ENCODE assay signal across 12 cellular contexts in genomic region chr5:76718381-76718832, GRCh38. TPM values are rescaled to one million over a fixed set of nuclear protein-coding genes. Genes with fewer than 3 reads are reported as not detected.
DNase-seq lines count a peak whose midpoint lies in the region; ATAC-seq and TF ChIP-seq lines count a peak whose summit lies in the region.
"Had no signal": no experiment of that assay in that cellular context is flagged by ENCODE, and none has a peak within 500 bp of the region (broad histone marks: within the 10 kb centered on the region; RNA-seq: fewer than 3 reads in every experiment).

No MANE protein-coding gene starts in this region.

- peaks cover 12 to 68% of the 10 kb centered on the region in 2 experiments for H3K79me1 ChIP-seq in IMR-90 (ENCODE audit: low read depth in 1 of 2, low read length in 2 of 2)

- no peak overlapping the region for H3K27ac ChIP-seq in CD4-positive, alpha-beta memory T cell (ENCODE audit: low read depth, low read length)
- peak overlapping the region; percentile 68 for H3K27ac ChIP-seq in IMR-90 (ENCODE audit: insufficient read depth, low read length)
- no peak overlapping the region for H3K27ac ChIP-seq in neural cell (ENCODE audit: low read length)
- H3K27ac ChIP-seq in gastroesophageal sphincter, result no peak overlapping the region
- no peak overlapping the region for H3K27ac ChIP-seq in tibial nerve

- H2AK9ac ChIP-seq in IMR-90 (replicated peaks; ENCODE audit: low read depth, low read length, poor library complexity), result peak overlapping the region; percentile 10

- POLR2A ChIA-PET in CD4-positive, alpha-beta memory T cell (lab: Charles Lee; ENCODE audit: partially characterized antibody), result interaction anchor here (0.9 to 5.0 kb wide), 4 partner anchors 14 to 56 kb away, joined by 3 to 41 read pairs (median 5); no protein-coding TSS in a partner anchor
- POLR2A ChIA-PET in IMR-90 (lab: Charles Lee; ENCODE audit: unreplicated experiment), result interaction anchor here (0.6 kb wide), 1 partner anchor 313 kb away, joined by 3 read pairs; no protein-coding TSS in a partner anchor

- peaks cover 46% of the 10 kb centered on the region for H3K79me2 ChIP-seq in neural cell (replicated peaks; ENCODE audit: insufficient read depth, low read length)

- peak overlapping the region in 1 of 7 donors; percentile 41 for H3K27ac Mint-ChIP-seq in CD4-positive, alpha-beta memory T cell

- H2BK15ac ChIP-seq in IMR-90 (ENCODE audit: low read depth, low read length), result 0 out of 3 replicates have a peak overlapping the region, but pooled peaks have one; percentile 93

- H3K27me3 ChIP-seq in CD4-positive, alpha-beta memory T cell (ENCODE audit: insufficient read depth, low read length), result no peaks in the 10 kb centered on the region
- H3K27me3 ChIP-seq in IMR-90 (ENCODE audit: control insufficient read depth, insufficient read depth, low read length) (no peaks in the 10 kb centered on the region), neural cell (ENCODE audit: insufficient read depth, low read depth, low read length) (peaks cover 18% of the 10 kb centered on the region), gastroesophageal sphincter (peaks cover 34% of the 10 kb centered on the region), tibial nerve (peaks cover 0 to 20% of the 10 kb centered on the region in 2 donors)

- no CpG with 5 or more reads among the region's 5 CpGs for WGBS in IMR-90 (ENCODE audit: extremely low coverage in 2 of 2, insufficient read length in 1 of 2), 2 experiments
- 60 to 66% methylated on average over 1 to 5 of the region's 5 CpGs for WGBS in gastroesophageal sphincter (ENCODE audit: low coverage in 1 of 2), 2 donors
- WGBS in tibial nerve, 2 donors, result 82 to 91% methylated on average over 5 of the region's 5 CpGs

- H3K27me3 Mint-ChIP-seq in CD4-positive, alpha-beta memory T cell, result peaks cover 0 to 7% of the 10 kb centered on the region in 2 donors

- H3K23ac ChIP-seq in IMR-90 (ENCODE audit: low read depth, low read length), result peak overlapping the region; percentile 98

- H3K9me1 ChIP-seq in IMR-90 (ENCODE audit: insufficient read depth, low read length), result peaks cover 26% of the 10 kb centered on the region

- H3K36me3 ChIP-seq in CD4-positive, alpha-beta memory T cell (ENCODE audit: insufficient read depth, low read length), result no peaks in the 10 kb centered on the region
- H3K36me3 ChIP-seq in IMR-90 (ENCODE audit: control insufficient read depth, insufficient read depth, low read length) (peaks cover 9% of the 10 kb centered on the region), neural cell (ENCODE audit: insufficient read depth, low read length) (peaks cover 5% of the 10 kb centered on the region), gastroesophageal sphincter (no peaks in the 10 kb centered on the region), tibial nerve (no peaks in the 10 kb centered on the region)

- H4K91ac ChIP-seq in IMR-90 (ENCODE audit: insufficient read depth, low read depth, low read length), result peak overlapping the region; percentile 35

- peak overlapping the region; percentile 4; the same call in 1 of the 2 replicates for H2BK20ac ChIP-seq in IMR-90 (ENCODE audit: low read depth, low read length)

- peak overlapping the region; percentile 93 for H3K4ac ChIP-seq in IMR-90 (ENCODE audit: low read depth, low read length)

- peak overlapping the region; percentile 72 for H3K18ac ChIP-seq in IMR-90 (ENCODE audit: low read depth, low read length)

- no peak for DNase-seq in CD4-positive, alpha-beta memory T cell
- DNase-seq in IMR-90 (peak; percentile 62), dermis microvascular lymphatic vessel endothelial cell (ENCODE audit: low read depth in 2 of 2) (peak; percentile 93 to 96), GM13976 (ENCODE audit: low spot score) (no peak), DMS79 (lab: John Stamatoyannopoulos, UW) (no peak), tibial nerve (ENCODE audit: low spot score in 2 of 2) (no peak)
- DNase-seq: activated CD4-positive, alpha-beta T cell treated with anti-CD3 and anti-CD28 coated beads for 48 hours; activated effector memory CD4-positive, alpha-beta T cell treated with Interleukin-2 at 50 U/mL for 16 hours; CD4-positive, CD25-positive, alpha-beta regulatory T cell; posterior cingulate gyrus had no signal

- no peaks in the 10 kb centered on the region for H3F3A ChIP-seq in neural cell (ENCODE audit: insufficient read depth, low read length, poor library complexity, severe bottlenecking)

- TF ChIP-seq EP300 in neural cell (conservative IDR thresholded peaks at IDR 0.05; ENCODE audit: poor library complexity, severe bottlenecking) (no peak), gastroesophageal sphincter (IDR thresholded peaks at IDR 0.05) (no peak), tibial nerve (IDR thresholded peaks at IDR 0.05) (no peak)

- dilution Hi-C loops in IMR-90 (cut with HindIII; ENCODE audit: low sequenced_read_pairs, unreplicated experiment), result no loop called here

- ATAC-seq in IMR-90 (ENCODE audit: low read depth), result no peak; the same call in 1 of the 2 replicates
- no peak for ATAC-seq in gastroesophageal sphincter

- H3K9me3 ChIP-seq in CD4-positive, alpha-beta memory T cell (ENCODE audit: control insufficient read depth in 1 of 2, low read length in 2 of 2), result no peaks in the 10 kb centered on the region
- H3K9me3 ChIP-seq in IMR-90 (ENCODE audit: control insufficient read depth, insufficient read depth, low read length) (no peaks in the 10 kb centered on the region), neural cell (ENCODE audit: low read length) (no peaks in the 10 kb centered on the region), gastroesophageal sphincter (no peaks in the 10 kb centered on the region), tibial nerve (no peaks in the 10 kb centered on the region)

- no peak for TF ChIP-seq RAD21 in IMR-90 (IDR thresholded peaks at IDR 0.05; ENCODE audit: low read length)
- TF ChIP-seq RAD21 in neural cell (conservative IDR thresholded peaks at IDR 0.05), result no peak

- CTCF ChIA-PET in CD4-positive, alpha-beta memory T cell (lab: Charles Lee; ENCODE audit: partially characterized antibody), result interaction anchor here (1.4 to 7.1 kb wide), 3 partner anchors 20 to 57 kb away, joined by 4 to 95 read pairs (median 40); no protein-coding TSS in a partner anchor
- CTCF ChIA-PET in IMR-90 (lab: Yijun Ruan, JAX), result interaction anchor here (1.0 to 1.2 kb wide), 2 partner anchors 56 kb away, joined by 3 to 4 read pairs; no protein-coding TSS in a partner anchor

- no peaks in the 10 kb centered on the region for H3K9me2 ChIP-seq in neural cell (ENCODE audit: insufficient read depth, low read length)

- no TSS peak for BruUV-seq in IMR-90 (replicated peaks; lab: Mats Ljungman, UMichigan)

- TF ChIP-seq CTCF in IMR-90 (conservative IDR thresholded peaks at IDR 0.05; ENCODE audit: low read depth, low read length) (no peak), neural cell (IDR thresholded peaks at IDR 0.05; ENCODE audit: poor library complexity, severe bottlenecking) (no peak), gastroesophageal sphincter (IDR thresholded peaks at IDR 0.05) (no peak), GM13976 (IDR thresholded peaks at IDR 0.05; ENCODE audit: borderline replicate concordance, control extremely low read depth, extremely low read depth, insufficient read depth, missing control alignments) (no peak), tibial nerve (IDR thresholded peaks at IDR 0.05) (no peak)

- intact Hi-C loops in CD4-positive, alpha-beta memory T cell (cut with micrococcal nuclease), result no loop called here
- intact Hi-C loops in IMR-90 (cut with micrococcal nuclease), result loop anchor here (5.0 kb wide), 5 partner anchors 76 to 314 kb away; partner anchors contain the start of genes AGGF1 and F2RL2

- peaks cover 11 to 45% (median 24%) of the 10 kb centered on the region in 4 donors for H3K4me1 Mint-ChIP-seq in CD4-positive, alpha-beta memory T cell

- H3K56ac ChIP-seq in IMR-90 (ENCODE audit: extremely low read depth, insufficient read depth, low read length), result no peak overlapping the region

- H3K4me2 ChIP-seq in IMR-90 (ENCODE audit: low read depth, low read length) (peak overlapping the region; percentile 89), neural cell (ENCODE audit: low read length) (peak overlapping the region; percentile 81)

- no peaks in the 10 kb centered on the region for H3K9me3 Mint-ChIP-seq in CD4-positive, alpha-beta memory T cell

- no peaks in the 10 kb centered on the region for H3K36me3 Mint-ChIP-seq in CD4-positive, alpha-beta memory T cell
- H3K36me3 Mint-ChIP-seq: CD4-positive, CD25-positive, alpha-beta regulatory T cell had no signal

- H4K20me1 ChIP-seq in IMR-90 (ENCODE audit: insufficient read depth, low read length), result peaks cover 46% of the 10 kb centered on the region
- H4K20me1 ChIP-seq in neural cell (ENCODE audit: insufficient read depth), result no peaks in the 10 kb centered on the region

- H3K4me3 Mint-ChIP-seq in CD4-positive, alpha-beta memory T cell, result peak overlapping the region in 5 of 8 donors; percentile 7 to 59 (median 27)

- H3K14ac ChIP-seq in IMR-90 (replicated peaks; ENCODE audit: low read depth, low read length), result peak overlapping the region; percentile 93

- H3K9ac ChIP-seq in IMR-90 (ENCODE audit: low read depth, low read length) (peak overlapping the region; percentile 96), neural cell (ENCODE audit: low read length) (no peak overlapping the region)

- peak overlapping the region; percentile 41; the same call in 1 of the 2 replicates for H2AK5ac ChIP-seq in IMR-90 (ENCODE audit: low read depth, low read length)

- peak overlapping the region; percentile 79 to 87; a peak in 2 of 4 replicates for H4K8ac ChIP-seq in IMR-90 (ENCODE audit: low read depth in 2 of 2, low read length in 2 of 2)

- no peak for TF ChIP-seq POLR2A in IMR-90 (IDR thresholded peaks at IDR 0.05; ENCODE audit: low read depth, low read length)
- no peak for TF ChIP-seq POLR2A in gastroesophageal sphincter (IDR thresholded peaks at IDR 0.05)
- no peak for TF ChIP-seq POLR2A in tibial nerve (IDR thresholded peaks at IDR 0.05)

- peaks cover 26% of the 10 kb centered on the region for H3K4me1 ChIP-seq in CD4-positive, alpha-beta memory T cell (ENCODE audit: insufficient read depth, low read length)
- H3K4me1 ChIP-seq in IMR-90 (ENCODE audit: control insufficient read depth, insufficient read depth, low read length) (peaks cover 19% of the 10 kb centered on the region), gastroesophageal sphincter (peaks cover 0 to 31% (median 0%) of the 10 kb centered on the region in 3 donors), tibial nerve (peaks cover 0 to 21% (median 14%) of the 10 kb centered on the region in 4 donors)

- peak overlapping the region; percentile 37; the same call in 1 of the 2 replicates for H4K5ac ChIP-seq in IMR-90 (ENCODE audit: low read depth, low read length)

- in situ Hi-C loops in IMR-90 (cut with MboI; ENCODE audit: low sequenced_read_pairs), result loop anchor here (10.0 kb wide), 1 partner anchor 114 kb away; no protein-coding TSS in a partner anchor
- in situ Hi-C loops in GM13976 (cut with MboI; ENCODE audit: low sequenced_read_pairs, unreplicated experiment), result no loop called here

- peak overlapping the region; percentile 55 for H2BK120ac ChIP-seq in IMR-90 (ENCODE audit: low read depth, low read length)

- H2BK5ac ChIP-seq in IMR-90 (ENCODE audit: low read depth, low read length, poor library complexity, severe bottlenecking), result peak overlapping the region; percentile 90

- H2AFZ ChIP-seq in IMR-90 (replicated peaks; ENCODE audit: low read length, poor library complexity) (no peak overlapping the region), neural cell (ENCODE audit: low read depth, low read length) (no peak overlapping the region)

- H3K4me3 ChIP-seq in CD4-positive, alpha-beta memory T cell (ENCODE audit: low read length in 2 of 2), result no peak overlapping the region
- H3K4me3 ChIP-seq in IMR-90 (ENCODE audit: insufficient read depth, low read depth, low read length), result peak overlapping the region; percentile 89
- H3K4me3 ChIP-seq in neural cell (ENCODE audit: low read length), result peak overlapping the region; percentile 99
- H3K4me3 ChIP-seq in gastroesophageal sphincter, result no peak overlapping the region
- no peak overlapping the region for H3K4me3 ChIP-seq in tibial nerve

RNA-seq across cellular contexts. Expression of gene F2R, which starts 2.5 kb away (rescaled TPM):
- total RNA-seq in CD4-positive, alpha-beta memory T cell, result 10 to 100 TPM; 12.4 to 14.6 TPM
- 1 to 10 TPM; 6.7 to 8.9 TPM for polyA plus RNA-seq in CD4-positive, alpha-beta memory T cell
- total RNA-seq in IMR-90 (2012; rRNA removed), result 85.7 and 96.7 TPM in 2 replicates
- polyA plus RNA-seq in IMR-90 (2012; rRNA removed), result 135 and 147 TPM in 2 replicates
- 76.8 and 100 TPM in 2 replicates for polyA plus RNA-seq in IMR-90 (2012; cell fraction: cytosol; rRNA removed)
- 17.8 and 49.6 TPM in 2 replicates for polyA plus RNA-seq in IMR-90 (2012; cell fraction: nucleus; rRNA removed; ENCODE audit: low replicate concordance)
- 79.3 and 174 TPM in 2 replicates for total RNA-seq in dermis microvascular lymphatic vessel endothelial cell
- 35.5 and 35.9 TPM in 2 replicates for polyA plus RNA-seq in neural cell
- 55.8 and 62.9 TPM in 2 replicates for polyA minus RNA-seq in neural cell
- 10 to 100 TPM in 3 of 4 donors, 1 to 10 TPM in 1; 7.5 to 20.9 (median 11.3) TPM for total RNA-seq in gastroesophageal sphincter
- 10 to 100 TPM in 1 of 4 donors, 1 to 10 TPM in 3; 2.5 to 12.6 (median 6.2) TPM for total RNA-seq in tibial nerve

Comparison
In these comparisons a context has a peak if more than half of its experiments do, and no peak if none do; other contexts are left out.
1. DNase-seq: peak in IMR-90 (single experiment) and dermis microvascular lymphatic vessel endothelial cell (2 of 2); none in CD4-positive, alpha-beta memory T cell (0 of 5), GM13976 (single experiment), DMS79 (single experiment) and tibial nerve (0 of 2).
2. H3K4me3 ChIP-seq: peak in IMR-90 (single experiment) and neural cell (single experiment); none in CD4-positive, alpha-beta memory T cell (0 of 2), gastroesophageal sphincter (0 of 2) and tibial nerve (0 of 4).